In the genomic region with DNA sequence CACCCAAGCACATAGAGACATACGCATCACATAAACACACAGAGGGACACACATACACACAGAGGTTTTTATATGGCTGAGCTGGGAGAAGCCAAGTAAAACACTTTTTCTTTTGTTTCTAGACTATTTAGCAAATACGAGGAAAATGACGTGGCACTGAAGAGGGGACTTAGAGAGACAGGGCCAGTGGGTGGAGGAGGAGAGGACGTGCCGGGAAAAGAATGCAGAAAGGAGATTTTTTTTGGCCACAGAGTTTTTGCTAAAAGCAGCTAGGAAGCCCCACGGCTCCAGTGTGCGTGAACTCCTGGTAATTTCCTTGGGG, we compare ENCODE assay signal across 8 cellular contexts.
A peak's percentile ranks its signal among the peaks of the same experiment; 100 is the strongest.
DNase-seq lines count a peak whose midpoint lies in the region; ATAC-seq and TF ChIP-seq lines count a peak whose summit lies in the region.

No MANE protein-coding gene starts in this region.

- H3K9me3 Mint-ChIP-seq in nephron progenitor cell, result no peaks in the 10 kb centered on the region

- intact Hi-C loops in mammary epithelial cell (cut with micrococcal nuclease), result loop anchor here (1.0 to 5.0 kb wide), 6 partner anchors 23 to 532 kb away; no protein-coding TSS in a partner anchor

- H3K4me1 ChIP-seq in mammary epithelial cell (ENCODE audit: insufficient read depth, low read length), result peaks cover 91% of the 10 kb centered on the region

- no TSS peak for BruUV-seq in mammary epithelial cell (replicated peaks; lab: Mats Ljungman, UMichigan)

- H4K20me1 ChIP-seq in mammary epithelial cell (ENCODE audit: insufficient read depth, low read length), result no peaks in the 10 kb centered on the region

- DNase-seq in GM12864 (ENCODE audit: low read depth) (no peak), mammary epithelial cell (no peak), nephron progenitor cell (no peak), NCI-H446 treated with DMSO at 0.1 percent for 48 hours (lab: John Stamatoyannopoulos, UW) (no peak), SIG-M5 treated with dmso at 0.1 percent for 504 hours (lab: John Stamatoyannopoulos, UW; ENCODE audit: unreplicated experiment) (no peak), NCI-H1694 (lab: John Stamatoyannopoulos, UW) (no peak), dermis blood vessel endothelial cell (no peak)

- peak overlapping the region; percentile 45 for H3K4me3 ChIP-seq in GM12864 (ENCODE audit: low read depth, low read length)
- H3K4me3 ChIP-seq in mammary epithelial cell (replicated peaks in 1 of 3; ENCODE audit: insufficient read depth in 1 of 3, low read depth in 2 of 3, low read length in 3 of 3), result peak overlapping the region in 1 of 3 experiments; percentile 3

- H3K36me3 Mint-ChIP-seq in nephron progenitor cell (ENCODE audit: low read depth), result no peaks in the 10 kb centered on the region

- peak overlapping the region; percentile 19 for H2AFZ ChIP-seq in mammary epithelial cell (ENCODE audit: low read depth, low read length)

- H3K27me3 Mint-ChIP-seq in nephron progenitor cell (ENCODE audit: low read depth, poor library complexity), result no peaks in the 10 kb centered on the region

- in situ Hi-C loops in mammary epithelial cell (cut with MboI; ENCODE audit: low sequenced_read_pairs in 2 of 2), result loop anchor here in 1 of 2 donors (10.0 kb wide), 1 partner anchor 169 kb away; a partner anchor contains a TSS

- no peaks in the 10 kb centered on the region for H3K36me3 ChIP-seq in mammary epithelial cell (ENCODE audit: insufficient read depth, low read length)

- 5% methylated on average over 7 of the region's 7 CpGs for WGBS in mammary epithelial cell (ENCODE audit: low coverage, missing lambda C conversion rate)

- no peaks in the 10 kb centered on the region for H3K9me3 ChIP-seq in mammary epithelial cell (replicated peaks; ENCODE audit: insufficient read depth, low read length)

- peaks cover 77% of the 10 kb centered on the region for H3K4me1 Mint-ChIP-seq in nephron progenitor cell

- H3K27ac ChIP-seq in mammary epithelial cell (ENCODE audit: insufficient read depth, low read depth, low read length), result peak overlapping the region; percentile 99

- H3K9ac ChIP-seq in mammary epithelial cell (ENCODE audit: insufficient read depth, low read length), result peak overlapping the region; percentile 81

- dilution Hi-C loops in mammary epithelial cell (cut with HindIII; ENCODE audit: low sequenced_read_pairs), result no loop called here

- peak overlapping the region; percentile 69 for H3K4me2 ChIP-seq in mammary epithelial cell (ENCODE audit: insufficient read depth, low read depth, low read length)

- TF ChIP-seq CTCF in GM12864 (IDR thresholded peaks at IDR 0.05; ENCODE audit: low read depth, low read length, missing control alignments) (no peak), mammary epithelial cell (conservative IDR thresholded peaks at IDR 0.05 in 1 of 2, IDR thresholded peaks at IDR 0.05 in 1 of 2; ENCODE audit: extremely low read depth in 1 of 2, insufficient read depth in 1 of 2, low read depth in 1 of 2, low read length in 2 of 2) (no peak), nephron progenitor cell (IDR thresholded peaks at IDR 0.05) (no peak)

- H3K27ac Mint-ChIP-seq in nephron progenitor cell, result peak overlapping the region; percentile 93

- H3K79me2 ChIP-seq in mammary epithelial cell (ENCODE audit: insufficient read depth, low read length), result no peaks in the 10 kb centered on the region

- CTCF ChIA-PET in mammary epithelial cell (lab: Charles Lee; ENCODE audit: low non-redundant PET), result interaction anchor here (0.6 kb wide), 1 partner anchor 20 kb away, joined by 4 read pairs; no protein-coding TSS in a partner anchor

- ATAC-seq in HG03025 (IDR thresholded peaks at IDR 0.05; ENCODE audit: low FRiP score, unreplicated experiment), result peak; percentile 1

- peak overlapping the region; percentile 63 for H3K4me3 Mint-ChIP-seq in nephron progenitor cell

- H3K27me3 ChIP-seq in mammary epithelial cell (ENCODE audit: insufficient read depth, low read length), result no peaks in the 10 kb centered on the region
